ENCODE assay signal across 10 cellular contexts in genomic region chr4:8205749-8206611, GRCh38. TPM values are rescaled to one million over a fixed set of nuclear protein-coding genes. Genes with fewer than 3 reads are reported as not detected.
A peak's percentile ranks its signal among the peaks of the same experiment; 100 is the strongest.
DNase-seq lines count a peak whose midpoint lies in the region; ATAC-seq and TF ChIP-seq lines count a peak whose summit lies in the region.
"Had no signal": no experiment of that assay in that cellular context is flagged by ENCODE, and none has a peak within 500 bp of the region (broad histone marks: within the 10 kb centered on the region; RNA-seq: fewer than 3 reads in every experiment).

No MANE protein-coding gene starts in this region.

- ATAC-seq in HG03457 (IDR thresholded peaks at IDR 0.05; ENCODE audit: unreplicated experiment), result no peak
- no peak for ATAC-seq in HG03135 (IDR thresholded peaks at IDR 0.05; ENCODE audit: unreplicated experiment)
- no peak for ATAC-seq in HG03025 (IDR thresholded peaks at IDR 0.05; ENCODE audit: low FRiP score, unreplicated experiment)
- ATAC-seq: Right ventricle myocardium inferior had no signal

- TF ChIP-seq CTCF in CD14-positive monocyte (IDR thresholded peaks at IDR 0.05), result no peak

- peaks cover 91% of the 10 kb centered on the region for H3K4me1 Mint-ChIP-seq in CD14-positive monocyte

- intact Hi-C loops in CD14-positive monocyte (cut with micrococcal nuclease), result loop anchor here in 1 of 2 donors (2.0 to 5.0 kb wide), 2 partner anchors 15 to 49 kb away; partner anchors contain the start of gene ABLIM2

- DNase-seq in CD14-positive monocyte (ENCODE audit: low spot score) (no peak), KG1 (lab: John Stamatoyannopoulos, UW) (peak; percentile 8), NOMO-1 treated with DMSO at 0.1 percent for 48 hours (lab: John Stamatoyannopoulos, UW; ENCODE audit: unreplicated experiment) (peak; percentile 67), kidney glomerular epithelial cell (lab: John Stamatoyannopoulos, UW) (peak; percentile 14)
- DNase-seq in activated CD4-positive, CD25-positive, alpha-beta regulatory T cell treated with anti-CD3 and anti-CD28 coated beads, Interleukin-2, amount 50 U/mL, for 72 hours, result no peak

- peaks cover 0 to 2% (median 0%) of the 10 kb centered on the region in 3 donors for H3K27me3 Mint-ChIP-seq in CD14-positive monocyte (ENCODE audit: low read depth in 3 of 3)

- H3K27ac Mint-ChIP-seq in CD14-positive monocyte, result peak overlapping the region; percentile 76 to 93 (median 89)

- peak overlapping the region; percentile 58 to 78 for H3K4me3 Mint-ChIP-seq in CD14-positive monocyte

- H3K9me3 Mint-ChIP-seq in CD14-positive monocyte, result no peaks in the 10 kb centered on the region

- H3K36me3 Mint-ChIP-seq in CD14-positive monocyte, result peaks cover 61 to 80% of the 10 kb centered on the region in 2 donors

RNA-seq across cellular contexts. Expression of gene SH3TC1, which starts 6.9 kb away (rescaled TPM):
- polyA plus RNA-seq in CD14-positive monocyte, result 10 to 100 TPM; 36.9 to 41.9 TPM
- polyA plus RNA-seq: neural cell had no signal

RNA-seq across cellular contexts. Expression of gene ABLIM2, which starts 47.4 kb away (rescaled TPM):
- polyA plus RNA-seq in CD14-positive monocyte, result not detected

Comparison
In these comparisons a context has a peak if more than half of its experiments do, and no peak if none do; other contexts are left out.
1. DNase-seq: peak in KG1 (single experiment), NOMO-1 treated with DMSO at 0.1 percent for 48 hours (single experiment) and kidney glomerular epithelial cell (single experiment); none in CD14-positive monocyte (single experiment) and activated CD4-positive, CD25-positive, alpha-beta regulatory T cell treated with anti-CD3 and anti-CD28 coated beads, Interleukin-2, amount 50 U/mL, for 72 hours (single experiment).